ENCODE assay signal across 13 cellular contexts in the genomic region with DNA sequence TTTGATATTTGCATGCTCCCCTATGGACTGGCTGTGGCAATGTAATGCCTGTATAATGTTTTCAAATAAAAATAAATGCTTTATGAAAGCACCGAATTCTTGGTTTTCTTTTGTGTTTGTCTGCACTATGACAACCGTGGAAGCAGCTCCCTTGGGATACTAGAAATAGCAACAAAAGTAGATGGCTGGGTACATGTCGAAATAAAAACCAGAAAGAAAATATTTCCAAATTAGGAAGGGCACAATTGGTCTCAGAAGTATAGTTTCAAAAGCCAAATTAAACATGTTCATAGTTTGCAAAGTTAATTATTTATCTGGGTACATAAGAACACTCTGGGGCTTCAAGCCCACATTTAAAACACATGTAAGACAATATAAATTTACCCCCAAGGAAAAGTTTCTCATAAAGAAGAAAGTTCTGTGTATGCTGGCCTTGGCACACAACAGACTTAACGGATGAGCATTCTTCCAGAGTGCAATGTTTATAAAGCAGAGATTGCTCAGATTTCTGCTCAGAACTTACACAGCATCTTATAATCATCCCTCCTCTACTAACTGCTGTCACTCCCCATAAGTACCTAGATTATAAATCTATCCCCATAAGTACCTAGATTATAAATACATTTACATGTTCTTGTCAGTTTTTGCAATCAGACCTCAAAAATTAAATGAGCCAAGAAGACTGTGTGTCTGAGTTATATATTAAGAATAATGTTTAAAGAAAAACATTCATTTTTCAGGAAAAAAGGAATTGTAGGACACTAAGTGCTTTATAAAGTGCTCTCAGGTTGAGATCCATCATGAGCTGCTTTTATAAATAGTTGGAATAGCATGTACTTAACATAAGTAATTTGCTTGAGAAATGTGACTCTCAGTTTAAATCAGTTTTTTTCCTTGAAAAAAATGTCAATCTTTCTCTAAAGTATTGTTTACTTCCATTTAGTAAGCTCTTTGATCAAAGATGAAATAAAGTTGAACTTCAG.
DNase-seq lines count a peak whose midpoint lies in the region; ATAC-seq, FAIRE-seq and TF ChIP-seq lines count a peak whose summit lies in the region.
"Had no signal": no experiment of that assay in that cellular context is flagged by ENCODE, and none has a peak within 500 bp of the region (broad histone marks: within the 10 kb centered on the region; RNA-seq: fewer than 3 reads in every experiment).

No MANE protein-coding gene starts in this region.

- H3K36me3 ChIP-seq in astrocyte (ENCODE audit: insufficient read depth, low read length) (no peaks in the 10 kb centered on the region), stomach (no peaks in the 10 kb centered on the region), hepatocyte (replicated peaks; ENCODE audit: insufficient read depth, low read depth) (no peaks in the 10 kb centered on the region)

- H3K9me3 ChIP-seq in astrocyte (ENCODE audit: insufficient read depth, low read depth, low read length): no peaks in the 10 kb centered on the region
- no peaks in the 10 kb centered on the region for H3K9me3 ChIP-seq in stomach
- H3K9me3 ChIP-seq in hepatocyte (ENCODE audit: low read depth): no peaks in the 10 kb centered on the region

- H3K4me1 ChIP-seq in astrocyte (ENCODE audit: insufficient read depth, low read length) (no peaks in the 10 kb centered on the region), stomach (peaks cover 8 to 50% (median 33%) of the 10 kb centered on the region in 4 donors), hepatocyte (ENCODE audit: insufficient read depth) (no peaks in the 10 kb centered on the region)

- H3K27ac Mint-ChIP-seq in astrocyte (ENCODE audit: unreplicated experiment): no peak overlapping the region

- no peak overlapping the region for H3K27ac ChIP-seq in astrocyte (ENCODE audit: low read depth, low read length)
- peak overlapping the region in 4 of 5 donors; percentile 28 to 62 (median 55) for H3K27ac ChIP-seq in stomach
- H3K27ac ChIP-seq in hepatocyte: no peak overlapping the region
- H3K27ac ChIP-seq: C4-2B had no signal

- no peak for TF ChIP-seq POLR2A in stomach (IDR thresholded peaks at IDR 0.05)

- H4K20me1 ChIP-seq in astrocyte (ENCODE audit: insufficient read depth, low read length) (no peaks in the 10 kb centered on the region), hepatocyte (ENCODE audit: insufficient read depth, poor library complexity, severe bottlenecking) (no peaks in the 10 kb centered on the region)

- WGBS in stomach, 5 donors: 17 to 46% (median 23%) methylated on average over 4 of the region's 4 CpGs
- 50% methylated on average over 4 of the region's 4 CpGs for WGBS in hepatocyte (ENCODE audit: low lambda C conversion rate, missing lambda C conversion rate)

- H3K4me2 ChIP-seq in astrocyte (ENCODE audit: low read length) (no peak overlapping the region), hepatocyte (no peak overlapping the region)

- H3K4me3 Mint-ChIP-seq in astrocyte (ENCODE audit: unreplicated experiment): no peak overlapping the region
- H3K4me3 Mint-ChIP-seq: stimulated activated naive CD8-positive, alpha-beta T cell treated with anti-CD3 and anti-CD28 coated beads, Interleukin-15, amount 100 ng/mL, for 72 hours had no signal

- no peaks in the 10 kb centered on the region for H3K79me2 ChIP-seq in astrocyte (ENCODE audit: insufficient read depth, low read length)
- H3K79me2 ChIP-seq in hepatocyte: no peaks in the 10 kb centered on the region

- no peak for TF ChIP-seq CTCF in astrocyte (IDR thresholded peaks at IDR 0.05; ENCODE audit: insufficient read depth, low read depth, low read length)
- TF ChIP-seq CTCF in stomach (IDR thresholded peaks at IDR 0.05): no peak
- TF ChIP-seq CTCF in hepatocyte (IDR thresholded peaks at IDR 0.05; ENCODE audit: poor library complexity): no peak

- TF ChIP-seq EP300 in stomach (IDR thresholded peaks at IDR 0.05): no peak

- no peaks in the 10 kb centered on the region for H3K9me2 ChIP-seq in hepatocyte (replicated peaks; ENCODE audit: insufficient read depth)

- H3K36me3 Mint-ChIP-seq in astrocyte (ENCODE audit: low read depth, unreplicated experiment): no peaks in the 10 kb centered on the region

- H2AFZ ChIP-seq in astrocyte (ENCODE audit: low read depth, low read length): no peak overlapping the region
- H2AFZ ChIP-seq in hepatocyte: no peak overlapping the region

- H3K4me1 Mint-ChIP-seq in astrocyte (ENCODE audit: low read depth, unreplicated experiment): no peaks in the 10 kb centered on the region
- H3K4me1 Mint-ChIP-seq: stimulated activated naive CD8-positive, alpha-beta T cell treated with anti-CD3 and anti-CD28 coated beads, Interleukin-15, amount 100 ng/mL, for 72 hours had no signal

- DNase-seq in astrocyte (ENCODE audit: low read depth): peak; percentile 12
- DNase-seq in iris pigment epithelial cell (ENCODE audit: low read depth): peak; percentile 16
- no peak for DNase-seq in stomach
- no peak for DNase-seq in hepatocyte (ENCODE audit: low spot score)
- no peak for DNase-seq in DMS53 (lab: John Stamatoyannopoulos, UW)
- no peak for DNase-seq in urothelium cell line (ENCODE audit: low spot score)
- DNase-seq: NCI-H226; stimulated activated naive CD8-positive, alpha-beta T cell treated with anti-CD3 and anti-CD28 coated beads, Interleukin-15, amount 100 ng/mL, for 72 hours had no signal

- FAIRE-seq in astrocyte (lab: Jason Lieb, UNC) (no peak), urothelium cell line (lab: Jason Lieb, UNC) (no peak)
- FAIRE-seq: islet of Langerhans had no signal

- no peaks in the 10 kb centered on the region for H3K27me3 ChIP-seq in astrocyte (ENCODE audit: insufficient read depth, low read length)
- H3K27me3 ChIP-seq in stomach: no peaks in the 10 kb centered on the region
- no peaks in the 10 kb centered on the region for H3K27me3 ChIP-seq in hepatocyte

- no peak overlapping the region for H3K9ac ChIP-seq in astrocyte (ENCODE audit: low read length)

- H3K9me3 Mint-ChIP-seq in astrocyte (ENCODE audit: unreplicated experiment): no peaks in the 10 kb centered on the region
- H3K9me3 Mint-ChIP-seq: stimulated activated naive CD8-positive, alpha-beta T cell treated with anti-CD3 and anti-CD28 coated beads, Interleukin-15, amount 100 ng/mL, for 72 hours had no signal

- ATAC-seq in GM18511 (IDR thresholded peaks at IDR 0.05; ENCODE audit: unreplicated experiment) (peak; percentile 40), HG03095 (IDR thresholded peaks at IDR 0.05; ENCODE audit: unreplicated experiment) (no peak)
- ATAC-seq: HCT116; stimulated activated naive CD8-positive, alpha-beta T cell treated with anti-CD3 and anti-CD28 coated beads, Interleukin-15, amount 100 ng/mL, for 72 hours had no signal

- H3K27me3 Mint-ChIP-seq in astrocyte (ENCODE audit: low read depth, unreplicated experiment): no peaks in the 10 kb centered on the region
- H3K27me3 Mint-ChIP-seq: stimulated activated naive CD8-positive, alpha-beta T cell treated with anti-CD3 and anti-CD28 coated beads, Interleukin-15, amount 100 ng/mL, for 72 hours had no signal

- intact Hi-C loops in stomach (cut with DNase I; ENCODE audit: low total_unique reads): no loop called here

- H3K4me3 ChIP-seq in astrocyte (ENCODE audit: insufficient read depth, low read depth, low read length) (no peak overlapping the region), stomach (no peak overlapping the region), hepatocyte (no peak overlapping the region)

Comparison
In these comparisons a context has a peak if more than half of its experiments do, and no peak if none do; other contexts are left out.
1. DNase-seq: peak in astrocyte (single experiment) and iris pigment epithelial cell (single experiment); none in stomach (single experiment), hepatocyte (single experiment), DMS53 (single experiment) and urothelium cell line (single experiment).
2. H3K27ac ChIP-seq: peak in stomach (4 of 5); none in astrocyte (single experiment) and hepatocyte (single experiment).